21 cellular contexts compared by ENCODE assay signal in the genomic region with DNA sequence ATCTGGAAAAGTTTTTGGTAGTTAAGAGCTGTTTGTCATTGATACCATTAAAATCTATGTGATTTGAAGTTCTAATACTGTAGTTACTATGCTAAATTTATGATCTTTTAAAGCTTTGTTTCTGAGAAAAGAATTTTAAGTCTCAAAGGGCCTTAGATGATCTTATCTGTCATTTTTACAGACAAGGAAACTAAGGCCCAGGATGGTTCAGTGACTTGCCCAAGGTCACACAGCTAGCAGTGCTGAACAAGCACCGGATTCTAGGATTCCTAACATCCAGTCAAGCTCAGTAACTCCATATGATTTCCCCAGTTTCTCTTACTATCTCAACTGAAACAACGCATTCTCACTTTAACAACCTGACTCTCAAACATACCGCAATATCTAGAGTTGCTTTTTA. TPM values are rescaled to one million over a fixed set of nuclear protein-coding genes. Genes with fewer than 3 reads are reported as not detected.
DNase-seq lines count a peak whose midpoint lies in the region; ATAC-seq and TF ChIP-seq lines count a peak whose summit lies in the region.
"Had no signal": no experiment of that assay in that cellular context is flagged by ENCODE, and none has a peak within 500 bp of the region (broad histone marks: within the 10 kb centered on the region; RNA-seq: fewer than 3 reads in every experiment).

No MANE protein-coding gene starts in this region.

- no peaks in the 10 kb centered on the region for H3K27me3 Mint-ChIP-seq in activated T-cell treated with anti-CD3 and anti-CD28 coated beads, Interleukin-2, amount 50 U/mL, for 24 hours
- H3K27me3 Mint-ChIP-seq: activated CD4-positive, alpha-beta T cell treated with anti-CD3 and anti-CD28 coated beads for 36 hours had no signal

- H3K4me1 ChIP-seq in Peyer's patch, result peaks cover 0 to 58% (median 0%) of the 10 kb centered on the region in 4 donors
- no peaks in the 10 kb centered on the region for H3K4me1 ChIP-seq in smooth muscle cell (ENCODE audit: low read depth)

- ATAC-seq in left colon, result peak; percentile 22
- ATAC-seq: activated CD4-positive, alpha-beta T cell treated with anti-CD3 and anti-CD28 coated beads for 36 hours had no signal

- H3K36me3 ChIP-seq in Peyer's patch (peaks cover 0 to 25% (median 0%) of the 10 kb centered on the region in 3 donors), smooth muscle cell (ENCODE audit: low read depth) (no peaks in the 10 kb centered on the region)
- H3K36me3 ChIP-seq: HAP-1 had no signal

- intact Hi-C loops in left colon (cut with DNase I, micrococcal nuclease), result no loop called here

- H3K4me2 ChIP-seq in smooth muscle cell, result peak overlapping the region; percentile 22

- H3K4me1 Mint-ChIP-seq in activated T-cell treated with anti-CD3 and anti-CD28 coated beads, Interleukin-2, amount 50 U/mL, for 24 hours (ENCODE audit: low read depth), result peaks cover 86% of the 10 kb centered on the region

- H3K27ac Mint-ChIP-seq in activated T-cell treated with anti-CD3 and anti-CD28 coated beads, Interleukin-2, amount 50 U/mL, for 24 hours, result peak overlapping the region; percentile 50
- H3K27ac Mint-ChIP-seq: activated CD4-positive, alpha-beta T cell treated with anti-CD3 and anti-CD28 coated beads for 36 hours had no signal

- H2AFZ ChIP-seq in smooth muscle cell (ENCODE audit: low read depth), result no peak overlapping the region

- peaks cover 2% of the 10 kb centered on the region for H3K9me3 Mint-ChIP-seq in activated T-cell treated with anti-CD3 and anti-CD28 coated beads, Interleukin-2, amount 50 U/mL, for 24 hours

- no peak for TF ChIP-seq POLR2A in Peyer's patch (IDR thresholded peaks at IDR 0.05)

- H3K27ac ChIP-seq in Peyer's patch (peak overlapping the region in 3 of 4 donors; percentile 4 to 79 (median 70)), smooth muscle cell (ENCODE audit: low read depth) (peak overlapping the region; percentile 78)

- no peak overlapping the region for H3K9ac ChIP-seq in smooth muscle cell (ENCODE audit: low read depth)

- no peak for DNase-seq in activated T-cell treated with anti-CD3 and anti-CD28 coated beads, Interleukin-2, amount 50 U/mL, for 24 hours
- DNase-seq in activated T-cell treated with anti-CD3 and anti-CD28 coated beads, Interleukin-2, amount 50 U/mL, for 48 hours, result no peak
- DNase-seq in Peyer's patch (no peak), left colon (no peak), smooth muscle cell (lab: John Stamatoyannopoulos, UW; ENCODE audit: unreplicated experiment) (no peak), CD1c-positive myeloid dendritic cell (ENCODE audit: extremely low spot score) (no peak)
- DNase-seq in activated CD8-positive, alpha-beta memory T cell treated with anti-CD3 and anti-CD28 coated beads for 24 hours, result no peak
- no peak for DNase-seq in central memory CD4-positive, alpha-beta T cell
- DNase-seq: 8988T; activated CD4-positive, alpha-beta T cell treated with anti-CD3 and anti-CD28 coated beads for 36 hours; activated gamma-delta T cell; COR-L47; effector CD4-positive, alpha-beta T cell; EL; NCI-H1105 treated with DMSO at 0.1 percent for 48 hours; NCI-H2107; NCI-H510A treated with DMSO at 0.1 percent for 48 hours; spleen; stomach; trophoblast cell had no signal

- TF ChIP-seq CTCF in Peyer's patch (IDR thresholded peaks at IDR 0.05) (no peak), smooth muscle cell (IDR thresholded peaks at IDR 0.05; ENCODE audit: borderline replicate concordance, insufficient read depth, poor library complexity, severe bottlenecking) (no peak)

- H3F3A ChIP-seq in smooth muscle cell (ENCODE audit: low read depth), result peaks cover 10% of the 10 kb centered on the region

- no peaks in the 10 kb centered on the region for H3K9me3 ChIP-seq in Peyer's patch
- no peaks in the 10 kb centered on the region for H3K9me3 ChIP-seq in smooth muscle cell (replicated peaks; ENCODE audit: low read depth)
- H3K9me3 ChIP-seq: HAP-1, spleen, stomach had no signal

- H3K27me3 ChIP-seq in Peyer's patch, result no peaks in the 10 kb centered on the region
- H3K27me3 ChIP-seq in smooth muscle cell (ENCODE audit: low read depth), result no peaks in the 10 kb centered on the region
- H3K27me3 ChIP-seq: spleen, stomach had no signal

- H4K20me1 ChIP-seq in smooth muscle cell (ENCODE audit: low read depth), result peaks cover 5% of the 10 kb centered on the region

- H3K36me3 Mint-ChIP-seq in activated T-cell treated with anti-CD3 and anti-CD28 coated beads, Interleukin-2, amount 50 U/mL, for 24 hours (ENCODE audit: low read depth), result peaks cover 77% of the 10 kb centered on the region

- H3K4me3 Mint-ChIP-seq in activated T-cell treated with anti-CD3 and anti-CD28 coated beads, Interleukin-2, amount 50 U/mL, for 24 hours, result no peak overlapping the region
- H3K4me3 Mint-ChIP-seq: activated CD4-positive, alpha-beta T cell treated with anti-CD3 and anti-CD28 coated beads for 36 hours had no signal

- WGBS in smooth muscle cell (ENCODE audit: low lambda C conversion rate), result 100% methylated on average over 3 of the region's 3 CpGs

- no peak overlapping the region for H3K4me3 ChIP-seq in Peyer's patch
- no peak overlapping the region for H3K4me3 ChIP-seq in smooth muscle cell
- H3K4me3 ChIP-seq: HAP-1, spleen, stomach had no signal

- H3K79me2 ChIP-seq in smooth muscle cell (ENCODE audit: low read depth), result peaks cover 30% of the 10 kb centered on the region

RNA-seq across cellular contexts. Expression of a gene that starts 37.7 kb away (rescaled TPM):
- 10 to 100 TPM; 22.3 to 45.7 (median 40.2) TPM for total RNA-seq in Peyer's patch
- 10 to 100 TPM; 49.2 to 51.8 TPM for total RNA-seq in left colon
- total RNA-seq in smooth muscle cell, result 59.2 and 61.0 TPM in 2 replicates
- polyA plus RNA-seq in smooth muscle cell, result 16.2 and 18.6 TPM in 2 replicates
